In genomic region chr5:60522299-60522915, GRCh38 we compare ENCODE assay signal across 9 cellular contexts.
DNase-seq lines count a peak whose midpoint lies in the region; ATAC-seq and TF ChIP-seq lines count a peak whose summit lies in the region.
"Had no signal": no experiment of that assay in that cellular context is flagged by ENCODE, and none has a peak within 500 bp of the region (broad histone marks: within the 10 kb centered on the region; RNA-seq: fewer than 3 reads in every experiment).

No MANE protein-coding gene starts in this region.

- DNase-seq in astrocyte of the spinal cord (ENCODE audit: low read depth, low spot score), result peak; percentile 69
- no peak for DNase-seq in NCI-H2196 treated with DMSO at 0.1 percent for 48 hours (lab: John Stamatoyannopoulos, UW; ENCODE audit: unreplicated experiment)
- DNase-seq in activated T-cell treated with anti-CD3 and anti-CD28 coated beads, Interleukin-2, amount 50 U/mL, for 1 hour, result no peak
- no peak for DNase-seq in glutamatergic neuron
- DNase-seq in RPMI8226, result no peak
- DNase-seq: CD4-positive, CD25-positive, alpha-beta regulatory T cell had no signal

- peak overlapping the region; percentile 78 for H3K4me2 ChIP-seq in BLaER1

- no peaks in the 10 kb centered on the region for H3K27me3 Mint-ChIP-seq in glutamatergic neuron (ENCODE audit: unreplicated experiment)
- H3K27me3 Mint-ChIP-seq: CD4-positive, CD25-positive, alpha-beta regulatory T cell had no signal

- no peak overlapping the region for H3K27ac Mint-ChIP-seq in glutamatergic neuron (ENCODE audit: unreplicated experiment)
- H3K27ac Mint-ChIP-seq: CD4-positive, CD25-positive, alpha-beta regulatory T cell had no signal

- peak overlapping the region; percentile 65 for H3K9ac ChIP-seq in BLaER1

- H3K9me3 Mint-ChIP-seq in glutamatergic neuron (ENCODE audit: unreplicated experiment), result no peaks in the 10 kb centered on the region

- H3K4me1 ChIP-seq in BLaER1, result peaks cover 72% of the 10 kb centered on the region

- H3K36me3 ChIP-seq in BLaER1, result peaks cover 11% of the 10 kb centered on the region; the same call in 1 of the 2 replicates

- H3K4me3 ChIP-seq in BLaER1 (peak overlapping the region; percentile 60), astrocyte of the spinal cord (ENCODE audit: low read depth, low read length) (no peak overlapping the region)

- no peaks in the 10 kb centered on the region for H3K36me3 Mint-ChIP-seq in glutamatergic neuron (ENCODE audit: unreplicated experiment)
- H3K36me3 Mint-ChIP-seq: CD4-positive, CD25-positive, alpha-beta regulatory T cell had no signal

- H3K27me3 ChIP-seq in BLaER1, result no peaks in the 10 kb centered on the region

- ATAC-seq in GM19372 (IDR thresholded peaks at IDR 0.05; ENCODE audit: low read depth, unreplicated experiment), result peak; percentile 68
- peak; percentile 62 for ATAC-seq in HG03097 (IDR thresholded peaks at IDR 0.05; ENCODE audit: low FRiP score, unreplicated experiment)

- no peaks in the 10 kb centered on the region for H4K20me1 ChIP-seq in BLaER1

- peak overlapping the region; percentile 83 for H3K27ac ChIP-seq in BLaER1

- in situ Hi-C loops in astrocyte of the spinal cord (cut with HindIII; ENCODE audit: low sequenced_read_pairs), result no loop called here

- H3K4me3 Mint-ChIP-seq in glutamatergic neuron (ENCODE audit: unreplicated experiment), result no peak overlapping the region
- H3K4me3 Mint-ChIP-seq: CD4-positive, CD25-positive, alpha-beta regulatory T cell had no signal

- no peaks in the 10 kb centered on the region for H3K4me1 Mint-ChIP-seq in glutamatergic neuron (ENCODE audit: low read depth, unreplicated experiment)
- H3K4me1 Mint-ChIP-seq: CD4-positive, CD25-positive, alpha-beta regulatory T cell had no signal

- peaks cover 12% of the 10 kb centered on the region for H3K9me3 ChIP-seq in BLaER1

- TF ChIP-seq CTCF in astrocyte of the spinal cord (IDR thresholded peaks at IDR 0.05; ENCODE audit: low read depth, low read length) (no peak), glutamatergic neuron (IDR thresholded peaks at IDR 0.05; ENCODE audit: partially characterized antibody, unreplicated experiment) (no peak)
